29 cellular contexts compared by ENCODE assay signal in the genomic region with DNA sequence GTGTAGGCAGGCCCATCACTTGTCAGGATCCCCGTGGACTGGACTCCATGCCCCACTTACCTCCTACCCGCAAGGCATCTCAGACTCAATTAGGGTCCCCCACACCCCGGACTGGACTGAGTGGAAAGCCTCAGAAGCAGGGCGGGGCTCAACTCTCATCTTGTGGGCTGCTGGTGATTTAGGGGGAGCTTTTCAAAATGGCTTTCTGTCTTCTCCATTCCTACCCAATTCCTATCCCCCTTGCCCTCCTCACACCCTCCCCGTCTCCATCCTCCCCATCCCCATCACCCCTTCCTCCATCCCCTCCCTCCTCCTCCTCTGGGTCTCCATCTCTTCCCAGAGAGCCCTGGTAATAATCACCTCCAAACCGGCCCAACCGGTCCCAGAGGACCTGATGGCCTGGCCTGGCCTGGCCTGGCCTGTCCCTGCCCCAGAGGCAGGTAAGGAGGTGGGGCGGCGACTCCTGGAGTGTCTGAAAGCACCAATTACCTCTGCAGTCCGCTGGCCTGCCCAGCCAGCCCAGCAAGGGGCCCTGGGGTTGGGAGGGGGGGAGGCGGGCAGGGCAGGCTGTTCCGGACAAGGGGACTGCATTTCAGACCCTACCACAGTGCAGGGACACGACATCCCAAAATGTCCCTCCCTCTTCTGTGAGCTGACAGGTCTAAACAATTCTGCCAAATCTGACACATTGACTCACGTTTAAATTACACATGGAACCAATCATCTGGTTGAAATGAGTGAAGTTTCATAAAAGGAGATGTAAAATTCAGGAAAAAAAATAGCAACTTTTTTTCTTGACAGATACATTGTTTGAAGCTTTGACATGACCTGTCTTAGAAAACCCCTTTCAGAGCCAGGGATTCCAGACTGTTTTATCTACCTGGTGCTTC. TPM values are rescaled to one million over a fixed set of nuclear protein-coding genes. Genes with fewer than 3 reads are reported as not detected.
DNase-seq lines count a peak whose midpoint lies in the region; ATAC-seq, FAIRE-seq and TF ChIP-seq lines count a peak whose summit lies in the region.
"Had no signal": no experiment of that assay in that cellular context is flagged by ENCODE, and none has a peak within 500 bp of the region (broad histone marks: within the 10 kb centered on the region; RNA-seq: fewer than 3 reads in every experiment).

No MANE protein-coding gene starts in this region.

- TF ChIP-seq CTCF in HepG2 (CRISPR knock-in tag; IDR thresholded peaks at IDR 0.05) (no peak), right lobe of liver (IDR thresholded peaks at IDR 0.05) (no peak), body of pancreas (IDR thresholded peaks at IDR 0.05) (no peak), lower lobe of right lung (IDR thresholded peaks at IDR 0.05) (no peak)

- H3K36me3 Mint-ChIP-seq in activated naive CD4-positive, alpha-beta T cell treated with anti-CD3 and anti-CD28 coated beads, Interleukin-2, amount 10 ng/mL, durations not matched to agents 7 days and 5 days = no peaks in the 10 kb centered on the region
- H3K36me3 Mint-ChIP-seq in activated naive CD8-positive, alpha-beta T cell treated with anti-CD3 and anti-CD28 coated beads for 36 hours = no peaks in the 10 kb centered on the region
- H3K36me3 Mint-ChIP-seq: naive thymus-derived CD4-positive, alpha-beta T cell had no signal

- no peaks in the 10 kb centered on the region for H4K20me1 ChIP-seq in HepG2 (ENCODE audit: insufficient read depth, low read length)

- POLR2A ChIA-PET in HepG2 (lab: Yijun Ruan, JAX) = no interaction called here

- H3K36me3 ChIP-seq in HepG2 (replicated peaks in 1 of 2; ENCODE audit: control insufficient read depth in 1 of 2, insufficient read depth in 2 of 2, low read length in 2 of 2) = no peaks in the 10 kb centered on the region
- H3K36me3 ChIP-seq in right lobe of liver = no peaks in the 10 kb centered on the region
- no peaks in the 10 kb centered on the region for H3K36me3 ChIP-seq in body of pancreas (replicated peaks in 1 of 2; ENCODE audit: insufficient read depth in 1 of 2, low read depth in 2 of 2)
- no peaks in the 10 kb centered on the region for H3K36me3 ChIP-seq in lower lobe of right lung
- H3K36me3 ChIP-seq: HAP-1, SJSA1, stomach, transverse colon had no signal

- no peak for DNase-seq in HepG2 (ENCODE audit: low spot score)
- no peak for DNase-seq in right lobe of liver
- DNase-seq in body of pancreas = peak in 2 of 4 donors; percentile 42 to 52
- DNase-seq in lower lobe of right lung = peak; percentile 87
- no peak for DNase-seq in activated naive CD4-positive, alpha-beta T cell treated with anti-CD3 and anti-CD28 coated beads, Interleukin-2, amount 10 ng/mL, durations not matched to agents 7 days and 5 days
- no peak for DNase-seq in hepatic stellate cell (ENCODE audit: low spot score)
- no peak for DNase-seq in activated naive CD8-positive, alpha-beta T cell treated with anti-CD3 and anti-CD28 coated beads for 36 hours
- DNase-seq: activated CD4-positive, alpha-beta T cell treated with anti-CD3 and anti-CD28 coated beads for 36 hours; activated naive CD4-positive, alpha-beta T cell treated with Interleukin-2 at 50 U/mL for 16 hours; activated T-cell treated with anti-CD3 and anti-CD28 coated beads, Interleukin-2, amount 50 U/mL, for 48 hours; anterior cingulate cortex; caudate nucleus; dorsolateral prefrontal cortex; foreskin fibroblast; KBM-7; mesenchymal stem cell; naive thymus-derived CD4-positive, alpha-beta T cell; NCI-H1694 treated with DMSO at 0.1 percent for 48 hours; stomach; T-helper 1 cell; transverse colon had no signal

- no peaks in the 10 kb centered on the region for H3K27me3 ChIP-seq in HepG2 (ENCODE audit: control insufficient read depth in 1 of 2, insufficient read depth in 2 of 2, low read length in 2 of 2)
- no peaks in the 10 kb centered on the region for H3K27me3 ChIP-seq in right lobe of liver
- H3K27me3 ChIP-seq in body of pancreas = no peaks in the 10 kb centered on the region
- no peaks in the 10 kb centered on the region for H3K27me3 ChIP-seq in lower lobe of right lung (ENCODE audit: low read depth)
- H3K27me3 ChIP-seq: hepatocyte, SJSA1, transverse colon had no signal

- no peak overlapping the region for H2AFZ ChIP-seq in HepG2 (ENCODE audit: low read length)
- H2AFZ ChIP-seq: hepatocyte had no signal

- TF ChIP-seq POLR2A in HepG2 (IDR thresholded peaks at IDR 0.05; ENCODE audit: insufficient read depth in 1 of 2, low read depth in 2 of 2, low read length in 2 of 2) (no peak), right lobe of liver (IDR thresholded peaks at IDR 0.05) (no peak), body of pancreas (IDR thresholded peaks at IDR 0.05) (no peak)

- TF ChIP-seq EP300 in HepG2 (IDR thresholded peaks at IDR 0.05; ENCODE audit: low read depth in 2 of 2, low read length in 2 of 2) (no peak), HepG2 (CRISPR knock-in tag; IDR thresholded peaks at IDR 0.05; ENCODE audit: borderline replicate concordance) (no peak)

- intact Hi-C loops in HepG2 (cut with micrococcal nuclease; ENCODE audit: unreplicated experiment) = no loop called here
- intact Hi-C loops in right lobe of liver (cut with DNase I) = loop anchor here in 1 of 2 donors (10.0 kb wide), 1 partner anchor 109 kb away; no protein-coding TSS in a partner anchor
- intact Hi-C loops in body of pancreas (cut with DNase I) = no loop called here
- intact Hi-C loops in lower lobe of right lung (cut with DNase I) = no loop called here

- in situ Hi-C loops in HepG2 (cut with HindIII; ENCODE audit: extremely low pct_ligation_motif_present, low pct_unique_long_range_greater_than_20kb) = no loop called here

- no peak overlapping the region for H3K4me3 Mint-ChIP-seq in activated naive CD4-positive, alpha-beta T cell treated with anti-CD3 and anti-CD28 coated beads, Interleukin-2, amount 10 ng/mL, durations not matched to agents 7 days and 5 days
- H3K4me3 Mint-ChIP-seq in activated naive CD8-positive, alpha-beta T cell treated with anti-CD3 and anti-CD28 coated beads for 36 hours = no peak overlapping the region
- H3K4me3 Mint-ChIP-seq: activated CD4-positive, alpha-beta T cell treated with anti-CD3 and anti-CD28 coated beads for 36 hours; B cell; naive thymus-derived CD4-positive, alpha-beta T cell had no signal

- H3K4me3 ChIP-seq in HepG2 (replicated peaks in 1 of 3; ENCODE audit: insufficient read depth in 1 of 3, low read depth in 2 of 3, low read length in 3 of 3) (no peak overlapping the region), right lobe of liver (no peak overlapping the region), body of pancreas (no peak overlapping the region), lower lobe of right lung (no peak overlapping the region)
- H3K4me3 ChIP-seq: A549, dorsolateral prefrontal cortex, HAP-1, hepatocyte, SJSA1, stomach, transverse colon had no signal

- no peak overlapping the region for H3K4me2 ChIP-seq in HepG2 (ENCODE audit: low read depth, low read length)
- H3K4me2 ChIP-seq: A549, hepatocyte had no signal

- H3K9me3 ChIP-seq in HepG2 (ENCODE audit: low read length) = no peaks in the 10 kb centered on the region
- no peaks in the 10 kb centered on the region for H3K9me3 ChIP-seq in right lobe of liver
- H3K9me3 ChIP-seq in body of pancreas = no peaks in the 10 kb centered on the region
- H3K9me3 ChIP-seq in lower lobe of right lung = no peaks in the 10 kb centered on the region
- H3K9me3 ChIP-seq: A549, HAP-1, SJSA1, stomach, transverse colon had no signal

- H3K27ac ChIP-seq in HepG2 (ENCODE audit: extremely low read length, insufficient read depth, low read length) (no peak overlapping the region), right lobe of liver (no peak overlapping the region), body of pancreas (no peak overlapping the region), lower lobe of right lung (no peak overlapping the region)
- H3K27ac ChIP-seq: A549, dorsolateral prefrontal cortex, hepatocyte, SJSA1, stomach, transverse colon had no signal

- H3K79me2 ChIP-seq in HepG2 (ENCODE audit: insufficient read depth, low read length) = no peaks in the 10 kb centered on the region
- H3K79me2 ChIP-seq: hepatocyte had no signal

- no peak for ATAC-seq in HepG2
- no peak for ATAC-seq in right lobe of liver
- ATAC-seq in body of pancreas = peak; percentile 35
- ATAC-seq in lower lobe of right lung = peak; percentile 92 to 94
- ATAC-seq in HG02678 (IDR thresholded peaks at IDR 0.05; ENCODE audit: unreplicated experiment) = no peak
- ATAC-seq: A549; activated CD4-positive, alpha-beta T cell treated with anti-CD3 and anti-CD28 coated beads for 36 hours; naive thymus-derived CD4-positive, alpha-beta T cell; sciatic nerve had no signal

- no peaks in the 10 kb centered on the region for H3K9me3 Mint-ChIP-seq in activated naive CD4-positive, alpha-beta T cell treated with anti-CD3 and anti-CD28 coated beads, Interleukin-2, amount 10 ng/mL, durations not matched to agents 7 days and 5 days
- no peaks in the 10 kb centered on the region for H3K9me3 Mint-ChIP-seq in activated naive CD8-positive, alpha-beta T cell treated with anti-CD3 and anti-CD28 coated beads for 36 hours
- H3K9me3 Mint-ChIP-seq: naive thymus-derived CD4-positive, alpha-beta T cell had no signal

- CTCF ChIA-PET in HepG2 (lab: Yijun Ruan, JAX; ENCODE audit: low intra/inter-chr PET ratio, low total read pairs) = no interaction called here
- CTCF ChIA-PET in activated naive CD4-positive, alpha-beta T cell treated with anti-CD3 and anti-CD28 coated beads, Interleukin-2, amount 10 ng/mL, durations not matched to agents 7 days and 5 days (lab: Charles Lee) = no interaction called here

- no TSS peak for BruUV-seq in HepG2 (replicated peaks; lab: Mats Ljungman, UMichigan)

- no peaks in the 10 kb centered on the region for H3K4me1 Mint-ChIP-seq in activated naive CD4-positive, alpha-beta T cell treated with anti-CD3 and anti-CD28 coated beads, Interleukin-2, amount 10 ng/mL, durations not matched to agents 7 days and 5 days
- no peaks in the 10 kb centered on the region for H3K4me1 Mint-ChIP-seq in activated naive CD8-positive, alpha-beta T cell treated with anti-CD3 and anti-CD28 coated beads for 36 hours
- H3K4me1 Mint-ChIP-seq: activated CD4-positive, alpha-beta T cell treated with anti-CD3 and anti-CD28 coated beads for 36 hours; B cell; naive thymus-derived CD4-positive, alpha-beta T cell had no signal

- no peak overlapping the region for H3K9ac ChIP-seq in HepG2 (ENCODE audit: insufficient read depth, low read depth, low read length)

- H3K4me1 ChIP-seq in HepG2 (ENCODE audit: insufficient read depth, low read length) = peaks cover 33% of the 10 kb centered on the region
- peaks cover 0 to 31% (median 13%) of the 10 kb centered on the region in 4 donors for H3K4me1 ChIP-seq in right lobe of liver
- H3K4me1 ChIP-seq in body of pancreas = no peaks in the 10 kb centered on the region
- no peaks in the 10 kb centered on the region for H3K4me1 ChIP-seq in lower lobe of right lung
- H3K4me1 ChIP-seq: HAP-1, SJSA1, stomach, transverse colon had no signal

- no peak for FAIRE-seq in HepG2 (lab: Jason Lieb, UNC)
- FAIRE-seq: A549, islet of Langerhans had no signal

- H3K27me3 Mint-ChIP-seq in activated naive CD4-positive, alpha-beta T cell treated with anti-CD3 and anti-CD28 coated beads, Interleukin-2, amount 10 ng/mL, durations not matched to agents 7 days and 5 days = peaks cover 9% of the 10 kb centered on the region
- no peaks in the 10 kb centered on the region for H3K27me3 Mint-ChIP-seq in activated naive CD8-positive, alpha-beta T cell treated with anti-CD3 and anti-CD28 coated beads for 36 hours

- no peak overlapping the region for H3K27ac Mint-ChIP-seq in activated naive CD4-positive, alpha-beta T cell treated with anti-CD3 and anti-CD28 coated beads, Interleukin-2, amount 10 ng/mL, durations not matched to agents 7 days and 5 days
- no peak overlapping the region for H3K27ac Mint-ChIP-seq in activated naive CD8-positive, alpha-beta T cell treated with anti-CD3 and anti-CD28 coated beads for 36 hours
- H3K27ac Mint-ChIP-seq: activated CD4-positive, alpha-beta T cell treated with anti-CD3 and anti-CD28 coated beads for 36 hours; B cell; naive thymus-derived CD4-positive, alpha-beta T cell had no signal

- no peak for TF ChIP-seq RAD21 in HepG2 (CRISPR knock-in tag; IDR thresholded peaks at IDR 0.05)

- whole genome bisulfite sequencing in HepG2 (ENCODE audit: low lambda C conversion rate) = 59% methylated on average over 14 of the region's 14 CpGs
- WGBS in right lobe of liver (ENCODE audit: insufficient coverage, low coverage, low lambda C conversion rate, missing lambda C conversion rate) = 74% methylated on average over 6 of the region's 14 CpGs
- WGBS in body of pancreas, 2 donors = 58 to 59% methylated on average over 10 to 14 of the region's 14 CpGs

RNA-seq across cellular contexts. Expression of gene MAFB, which starts 24.8 kb away (rescaled TPM):
- total RNA-seq in HepG2 (2016; rRNA removed; fragmentation: Illumina TruSeq; extraction: Trizol) (0.11 and 0.18 TPM in 2 replicates), right lobe of liver (10 to 100 TPM; 16.6 to 32.3 (median 22.5) TPM), body of pancreas (10 to 100 TPM; 21.1 to 22.1 TPM), lower lobe of right lung (63.3 TPM)
- not detected in 2 replicates for total RNA-seq in HepG2 (2016; cell fraction: cytosol; rRNA removed; fragmentation: Illumina TruSeq; extraction: Trizol; ENCODE audit: low read depth)
- total RNA-seq in HepG2 (2016; cell fraction: insoluble cytoplasmic fraction; rRNA removed; fragmentation: Illumina TruSeq; extraction: Trizol) = 0.06 and 0.27 TPM in 2 replicates
- 0.03 and 0.09 TPM in 2 replicates for total RNA-seq in HepG2 (2016; cell fraction: membrane; rRNA removed; fragmentation: Illumina TruSeq; extraction: Trizol)
- total RNA-seq in HepG2 (2016; cell fraction: nucleus; rRNA removed; fragmentation: Illumina TruSeq; extraction: Trizol) = 0.13 and 0.25 TPM in 2 replicates
- 0.08 and 0.14 TPM in 2 replicates for polyA plus RNA-seq in HepG2 (2011; rRNA removed)
- 0.04 and 0.10 TPM in 2 replicates for polyA plus RNA-seq in HepG2 (2011; cell fraction: cytosol; rRNA removed)
- 0.14 and 0.24 TPM in 2 replicates for polyA plus RNA-seq in HepG2 (2011; cell fraction: nucleus; rRNA removed)
- 0.11 and 0.28 TPM in 2 replicates for polyA plus RNA-seq in HepG2 (2012)
- not detected in 2 replicates for polyA plus RNA-seq in HepG2 (2016; cell fraction: cytosol; fragmentation: Illumina TruSeq; extraction: Trizol; ENCODE audit: low read depth)
- polyA plus RNA-seq in HepG2 (2016; cell fraction: insoluble cytoplasmic fraction; fragmentation: Illumina TruSeq; extraction: Trizol; ENCODE audit: low read depth) = 0.26 and 0.32 TPM in 2 replicates
- polyA plus RNA-seq in HepG2 (2016; cell fraction: membrane; fragmentation: Illumina TruSeq; extraction: Trizol; ENCODE audit: low read depth) = 0.05 and 0.07 TPM in 2 replicates
- polyA plus RNA-seq in HepG2 (2016; cell fraction: nucleus; fragmentation: Illumina TruSeq; extraction: Trizol; ENCODE audit: insufficient read depth, low read depth) = 0.39 and 0.52 TPM in 2 replicates
- 0.06 and 0.98 TPM in 2 replicates for polyA minus RNA-seq in HepG2 (2011; rRNA and poly(A)+ RNA removed; ENCODE audit: low replicate concordance)
- polyA minus RNA-seq in HepG2 (2011; cell fraction: cytosol; rRNA and poly(A)+ RNA removed) = 0.18 and 0.20 TPM in 2 replicates
- polyA minus RNA-seq in HepG2 (2011; cell fraction: nucleus; rRNA and poly(A)+ RNA removed) = 0.12 and 0.13 TPM in 2 replicates
- not detected for total RNA-seq in activated naive CD8-positive, alpha-beta T cell treated with anti-CD3 and anti-CD28 coated beads for 36 hours
- total RNA-seq: activated CD4-positive, alpha-beta T cell treated with anti-CD3 and anti-CD28 coated beads for 36 hours; SJSA1 had no signal
- polyA plus RNA-seq: naive thymus-derived CD4-positive, alpha-beta T cell had no signal

Comparison
In these comparisons a context has a peak if more than half of its experiments do, and no peak if none do; other contexts are left out.
1. RNA of gene MAFB, which starts 24.8 kb away (total RNA-seq): 63.3 TPM in lower lobe of right lung (single experiment), 16.6 to 32.3 TPM in right lobe of liver and 21.1 to 22.1 TPM in body of pancreas; 0.03 to 0.27 TPM in HepG2 and not detected in activated naive CD8-positive, alpha-beta T cell treated with anti-CD3 and anti-CD28 coated beads for 36 hours; every median in the first group is over 10 times any median in the second.
2. ATAC-seq: peak in body of pancreas (single experiment) and lower lobe of right lung (2 of 2); none in HepG2 (single experiment), right lobe of liver (0 of 4) and HG02678 (single experiment).